18 cellular contexts compared by ENCODE assay signal in genomic region chr11:115275045-115275444, GRCh38.
A peak's percentile ranks its signal among the peaks of the same experiment; 100 is the strongest.
DNase-seq lines count a peak whose midpoint lies in the region; ATAC-seq and TF ChIP-seq lines count a peak whose summit lies in the region.
"Had no signal": no experiment of that assay in that cellular context is flagged by ENCODE, and none has a peak within 500 bp of the region (broad histone marks: within the 10 kb centered on the region; RNA-seq: fewer than 3 reads in every experiment).

No MANE protein-coding gene starts in this region.

- peaks cover 7% of the 10 kb centered on the region for H3K4me1 ChIP-seq in IMR-90 (ENCODE audit: control insufficient read depth, insufficient read depth, low read length)

- H3K79me1 ChIP-seq in IMR-90 (ENCODE audit: low read depth in 1 of 2, low read length in 2 of 2): peaks cover 4 to 7% of the 10 kb centered on the region in 2 experiments; a peak in 1 of 4 replicates

- intact Hi-C loops in IMR-90 (cut with micrococcal nuclease): loop anchor here (5.0 kb wide), 1 partner anchor 48 kb away; no protein-coding TSS in a partner anchor

- POLR2A ChIA-PET in IMR-90 (lab: Charles Lee; ENCODE audit: unreplicated experiment): no interaction called here

- TF ChIP-seq CTCF in IMR-90 (conservative IDR thresholded peaks at IDR 0.05; ENCODE audit: low read depth, low read length): no peak
- TF ChIP-seq CTCF in glutamatergic neuron (IDR thresholded peaks at IDR 0.05; ENCODE audit: partially characterized antibody, unreplicated experiment): no peak

- TF ChIP-seq RAD21 in IMR-90 (IDR thresholded peaks at IDR 0.05; ENCODE audit: low read length): no peak

- peaks cover 54% of the 10 kb centered on the region for H3K4me1 Mint-ChIP-seq in glutamatergic neuron (ENCODE audit: low read depth, unreplicated experiment)
- H3K4me1 Mint-ChIP-seq in stimulated activated memory B cell treated with anti-CD40 and anti-IgM and Interleukin-4, amounts not matched to agents 10 μg/mL and 1 μg/mL and 100 μg/mL, for 72 hours: peaks cover 6% of the 10 kb centered on the region
- H3K4me1 Mint-ChIP-seq: B cell; CD4-positive, CD25-positive, alpha-beta regulatory T cell had no signal

- H3K27ac ChIP-seq in IMR-90 (ENCODE audit: insufficient read depth, low read length) (no peak overlapping the region), substantia nigra (ENCODE audit: low read depth, low read length, poor library complexity, severe bottlenecking) (no peak overlapping the region)
- H3K27ac ChIP-seq: BLaER1, C4-2B had no signal

- no peak for TF ChIP-seq POLR2A in IMR-90 (IDR thresholded peaks at IDR 0.05; ENCODE audit: low read depth, low read length)

- 93 to 100% methylated on average over 4 to 6 of the region's 11 CpGs for WGBS in IMR-90 (ENCODE audit: extremely low coverage in 2 of 2, insufficient read length in 1 of 2), 2 experiments

- no peak overlapping the region for H2AK9ac ChIP-seq in IMR-90 (replicated peaks; ENCODE audit: low read depth, low read length, poor library complexity)

- H2BK5ac ChIP-seq in IMR-90 (ENCODE audit: low read depth, low read length, poor library complexity, severe bottlenecking): no peak overlapping the region

- no peak overlapping the region for H2AK5ac ChIP-seq in IMR-90 (ENCODE audit: low read depth, low read length)

- H3K27me3 Mint-ChIP-seq in glutamatergic neuron (ENCODE audit: unreplicated experiment): peaks cover 16% of the 10 kb centered on the region
- H3K27me3 Mint-ChIP-seq in stimulated activated memory B cell treated with anti-CD40 and anti-IgM and Interleukin-4, amounts not matched to agents 10 μg/mL and 1 μg/mL and 100 μg/mL, for 72 hours: no peaks in the 10 kb centered on the region

- H3K4me3 ChIP-seq in IMR-90 (ENCODE audit: insufficient read depth, low read depth, low read length): no peak overlapping the region
- H3K4me3 ChIP-seq: BLaER1, GM23338 had no signal

- H3K4ac ChIP-seq in IMR-90 (ENCODE audit: low read depth, low read length): no peak overlapping the region

- 0 out of 2 replicates have a peak overlapping the region, but pooled peaks have one; percentile 7 for H3K14ac ChIP-seq in IMR-90 (replicated peaks; ENCODE audit: low read depth, low read length)

- H3K9me3 ChIP-seq in IMR-90 (ENCODE audit: control insufficient read depth, insufficient read depth, low read length): no peaks in the 10 kb centered on the region
- H3K9me3 ChIP-seq: BLaER1 had no signal

- no peak overlapping the region for H4K91ac ChIP-seq in IMR-90 (ENCODE audit: insufficient read depth, low read depth, low read length)

- peaks cover 20% of the 10 kb centered on the region for H3K9me3 Mint-ChIP-seq in glutamatergic neuron (ENCODE audit: unreplicated experiment)
- H3K9me3 Mint-ChIP-seq in stimulated activated memory B cell treated with anti-CD40 and anti-IgM and Interleukin-4, amounts not matched to agents 10 μg/mL and 1 μg/mL and 100 μg/mL, for 72 hours: peaks cover 3% of the 10 kb centered on the region
- H3K9me3 Mint-ChIP-seq: CD8-positive, alpha-beta T cell; GM23338; H9 had no signal

- H3K27ac Mint-ChIP-seq in glutamatergic neuron (ENCODE audit: unreplicated experiment): peak overlapping the region; percentile 62
- no peak overlapping the region for H3K27ac Mint-ChIP-seq in stimulated activated memory B cell treated with anti-CD40 and anti-IgM and Interleukin-4, amounts not matched to agents 10 μg/mL and 1 μg/mL and 100 μg/mL, for 72 hours
- H3K27ac Mint-ChIP-seq: B cell; CD4-positive, CD25-positive, alpha-beta regulatory T cell; CD8-positive, alpha-beta T cell; GM23338; H9 had no signal

- H3K4me3 Mint-ChIP-seq in glutamatergic neuron (ENCODE audit: unreplicated experiment): peak overlapping the region; percentile 5
- H3K4me3 Mint-ChIP-seq in stimulated activated memory B cell treated with anti-CD40 and anti-IgM and Interleukin-4, amounts not matched to agents 10 μg/mL and 1 μg/mL and 100 μg/mL, for 72 hours: no peak overlapping the region
- H3K4me3 Mint-ChIP-seq: B cell; CD4-positive, CD25-positive, alpha-beta regulatory T cell; CD8-positive, alpha-beta T cell; GM23338; H9 had no signal

- dilution Hi-C loops in IMR-90 (cut with HindIII; ENCODE audit: low sequenced_read_pairs, unreplicated experiment): no loop called here

- no peak overlapping the region for H3K18ac ChIP-seq in IMR-90 (ENCODE audit: low read depth, low read length)

- DNase-seq in IMR-90 (no peak), glutamatergic neuron (no peak), left kidney (ENCODE audit: low read depth, low spot score) (peak; percentile 38), NCI-H774 (lab: John Stamatoyannopoulos, UW) (no peak), substantia nigra (lab: John Stamatoyannopoulos, UW) (no peak), ACHN (no peak)
- no peak for DNase-seq in activated CD4-positive, alpha-beta T cell treated with anti-CD3 and anti-CD28 coated beads, Interleukin-2, amount 50 U/mL, for 48 hours
- DNase-seq: CD4-positive, CD25-positive, alpha-beta regulatory T cell; CD8-positive, alpha-beta T cell; DMS153; DND-41; H9 had no signal

- CTCF ChIA-PET in IMR-90 (lab: Yijun Ruan, JAX): no interaction called here

- no peak overlapping the region for H2BK120ac ChIP-seq in IMR-90 (ENCODE audit: low read depth, low read length)

- no peak for ATAC-seq in IMR-90 (ENCODE audit: low read depth)
- peak; percentile 57 for ATAC-seq in stimulated activated memory B cell treated with anti-CD40 and anti-IgM and Interleukin-4, amounts not matched to agents 10 μg/mL and 1 μg/mL and 100 μg/mL, for 72 hours
- ATAC-seq: CD8-positive, alpha-beta T cell; GM23338; HCT116 had no signal

- H3K9ac ChIP-seq in IMR-90 (ENCODE audit: low read depth, low read length): no peak overlapping the region
- H3K9ac ChIP-seq: BLaER1 had no signal

- H2BK20ac ChIP-seq in IMR-90 (ENCODE audit: low read depth, low read length): no peak overlapping the region

- no peaks in the 10 kb centered on the region for H3K27me3 ChIP-seq in IMR-90 (ENCODE audit: control insufficient read depth, insufficient read depth, low read length)
- H3K27me3 ChIP-seq: BLaER1 had no signal

- H4K5ac ChIP-seq in IMR-90 (ENCODE audit: low read depth, low read length): no peak overlapping the region

- H3K36me3 ChIP-seq in IMR-90 (ENCODE audit: control insufficient read depth, insufficient read depth, low read length): no peaks in the 10 kb centered on the region
- H3K36me3 ChIP-seq: BLaER1 had no signal

- H4K20me1 ChIP-seq in IMR-90 (ENCODE audit: insufficient read depth, low read length): no peaks in the 10 kb centered on the region
- H4K20me1 ChIP-seq: BLaER1 had no signal

- H3K9me1 ChIP-seq in IMR-90 (ENCODE audit: insufficient read depth, low read length): peaks cover 3% of the 10 kb centered on the region; the same call in 1 of the 2 replicates

- no peak overlapping the region for H3K56ac ChIP-seq in IMR-90 (ENCODE audit: extremely low read depth, insufficient read depth, low read length)

- in situ Hi-C loops in IMR-90 (cut with MboI; ENCODE audit: low sequenced_read_pairs) (no loop called here), ACHN (cut with HindIII; ENCODE audit: low pct_ligation_motif_present, low pct_unique_long_range_greater_than_20kb, low sequenced_read_pairs) (no loop called here)

- no TSS peak for BruUV-seq in IMR-90 (replicated peaks; lab: Mats Ljungman, UMichigan)

- no peak overlapping the region for H3K4me2 ChIP-seq in IMR-90 (ENCODE audit: low read depth, low read length)
- H3K4me2 ChIP-seq: BLaER1, GM23338 had no signal

- H2BK15ac ChIP-seq in IMR-90 (ENCODE audit: low read depth, low read length): no peak overlapping the region

- H3K23ac ChIP-seq in IMR-90 (ENCODE audit: low read depth, low read length): no peak overlapping the region

- H3K36me3 Mint-ChIP-seq in glutamatergic neuron (ENCODE audit: unreplicated experiment): no peaks in the 10 kb centered on the region
- no peaks in the 10 kb centered on the region for H3K36me3 Mint-ChIP-seq in stimulated activated memory B cell treated with anti-CD40 and anti-IgM and Interleukin-4, amounts not matched to agents 10 μg/mL and 1 μg/mL and 100 μg/mL, for 72 hours
- H3K36me3 Mint-ChIP-seq: CD4-positive, CD25-positive, alpha-beta regulatory T cell; CD8-positive, alpha-beta T cell had no signal

- H4K8ac ChIP-seq in IMR-90 (ENCODE audit: low read depth in 2 of 2, low read length in 2 of 2): no peak overlapping the region

- H2AFZ ChIP-seq in IMR-90 (replicated peaks; ENCODE audit: low read length, poor library complexity): no peak overlapping the region
- H2AFZ ChIP-seq: GM23338 had no signal

TF ChIP-seq in IMR-90, 13 proteins besides CTCF, POLR2A, EP300 and RAD21:
- TF ChIP-seq USF2 (IDR thresholded peaks at IDR 0.05; ENCODE audit: low read depth, low read length): no peak
- TF ChIP-seq ELK1 (IDR thresholded peaks at IDR 0.05; ENCODE audit: borderline replicate concordance, low read depth, low read length): no peak
- no peak for TF ChIP-seq NFE2L2 (IDR thresholded peaks at IDR 0.05; ENCODE audit: low read depth, low read length)
- no peak for TF ChIP-seq MAZ (IDR thresholded peaks at IDR 0.05; ENCODE audit: borderline replicate concordance, low read depth, low read length)
- TF ChIP-seq RFX5 (IDR thresholded peaks at IDR 0.05; ENCODE audit: low read depth, low read length): no peak
- no peak for TF ChIP-seq MAFK (IDR thresholded peaks at IDR 0.05; ENCODE audit: low read depth, low read length)
- no peak for TF ChIP-seq MXI1 (IDR thresholded peaks at IDR 0.05; ENCODE audit: borderline replicate concordance, low read depth, low read length)
- TF ChIP-seq FOS (IDR thresholded peaks at IDR 0.05; ENCODE audit: low read depth, low read length): no peak
- no peak for TF ChIP-seq SMC3 (IDR thresholded peaks at IDR 0.05; ENCODE audit: low read depth, low read length)
- TF ChIP-seq BHLHE40 (IDR thresholded peaks at IDR 0.05; ENCODE audit: low read depth, low read length): no peak
